Comparison of ENCODE assay signal across 1 cellular context in the genomic region with DNA sequence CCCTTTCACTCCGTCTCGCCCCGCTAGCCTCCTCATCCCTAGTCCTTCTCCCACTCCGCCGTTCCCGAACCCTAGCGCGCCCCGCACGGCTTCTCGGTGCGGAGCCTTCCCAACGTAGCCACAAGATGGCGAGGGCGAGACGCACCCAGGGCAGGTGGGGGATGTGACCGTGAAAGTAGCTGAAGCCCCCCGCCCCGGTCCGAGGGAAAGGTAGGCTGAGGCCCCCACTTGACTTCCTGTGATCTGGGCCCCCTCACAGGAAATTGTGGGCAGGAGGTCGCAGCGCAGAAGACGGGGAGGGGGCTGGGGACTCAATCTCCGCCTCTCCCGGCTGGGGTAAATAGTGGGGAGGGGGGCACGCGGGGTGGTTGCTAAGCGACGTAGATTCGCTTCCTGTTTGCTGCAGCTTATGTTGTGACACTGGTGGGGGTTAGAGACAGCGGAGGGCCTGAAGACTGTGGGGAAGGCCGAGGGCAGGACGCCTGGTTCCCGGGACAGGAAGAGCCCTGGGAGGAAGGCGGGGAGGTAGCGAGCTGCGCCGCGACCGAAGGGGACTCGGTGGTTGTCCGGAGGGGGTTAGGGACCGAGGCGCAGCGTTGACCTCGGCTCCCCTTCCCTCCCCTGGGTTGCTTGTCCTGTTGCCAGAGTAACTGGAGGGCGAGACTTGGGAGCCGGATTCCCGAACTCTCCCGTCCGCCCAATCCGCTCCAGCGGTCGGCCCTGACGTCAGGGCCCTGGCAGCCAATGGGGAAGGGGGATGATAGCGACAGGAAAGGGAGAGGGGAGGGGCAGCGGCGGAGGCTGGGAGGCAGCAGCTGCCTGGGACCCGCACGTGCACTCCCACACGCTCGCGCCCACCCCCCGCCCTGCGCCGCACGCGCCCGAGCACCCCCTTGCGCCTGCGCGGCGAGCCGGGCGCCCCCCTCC.
TF ChIP-seq lines count a peak whose summit lies in the region.

No MANE protein-coding gene starts in this region.

TF ChIP-seq in HEK293, 187 proteins besides CTCF, POLR2A, EP300 and RAD21 (continued from another document):
- TF ChIP-seq, protein P1, sequence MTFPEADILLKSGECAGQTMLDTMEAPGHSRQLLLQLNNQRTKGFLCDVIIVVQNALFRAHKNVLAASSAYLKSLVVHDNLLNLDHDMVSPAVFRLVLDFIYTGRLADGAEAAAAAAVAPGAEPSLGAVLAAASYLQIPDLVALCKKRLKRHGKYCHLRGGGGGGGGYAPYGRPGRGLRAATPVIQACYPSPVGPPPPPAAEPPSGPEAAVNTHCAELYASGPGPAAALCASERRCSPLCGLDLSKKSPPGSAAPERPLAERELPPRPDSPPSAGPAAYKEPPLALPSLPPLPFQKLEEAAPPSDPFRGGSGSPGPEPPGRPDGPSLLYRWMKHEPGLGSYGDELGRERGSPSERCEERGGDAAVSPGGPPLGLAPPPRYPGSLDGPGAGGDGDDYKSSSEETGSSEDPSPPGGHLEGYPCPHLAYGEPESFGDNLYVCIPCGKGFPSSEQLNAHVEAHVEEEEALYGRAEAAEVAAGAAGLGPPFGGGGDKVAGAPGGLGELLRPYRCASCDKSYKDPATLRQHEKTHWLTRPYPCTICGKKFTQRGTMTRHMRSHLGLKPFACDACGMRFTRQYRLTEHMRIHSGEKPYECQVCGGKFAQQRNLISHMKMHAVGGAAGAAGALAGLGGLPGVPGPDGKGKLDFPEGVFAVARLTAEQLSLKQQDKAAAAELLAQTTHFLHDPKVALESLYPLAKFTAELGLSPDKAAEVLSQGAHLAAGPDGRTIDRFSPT (tag by site-specific recombination; IDR thresholded peaks at IDR 0.05): peak; percentile 4; the same call in 1 of the 2 replicates
- TF ChIP-seq GLI4 (tag by site-specific recombination; IDR thresholded peaks at IDR 0.05) (0 out of 2 replicates have a peak, but pooled peaks have one; percentile 32), MYNN (tag by site-specific recombination; IDR thresholded peaks at IDR 0.05; ENCODE audit: borderline replicate concordance) (peak; percentile 91), ZNF211 (tag by site-specific recombination; IDR thresholded peaks at IDR 0.05; ENCODE audit: low read depth) (no peak), TCF7L2 (IDR thresholded peaks at IDR 0.05; ENCODE audit: borderline replicate concordance, low read depth, low read length) (no peak), GLI2 (tag by site-specific recombination; IDR thresholded peaks at IDR 0.05; ENCODE audit: borderline replicate concordance, low read depth) (no peak), ZBTB8A (tag by site-specific recombination; IDR thresholded peaks at IDR 0.05) (peak; percentile 10), ZBTB21 (tag by site-specific recombination; IDR thresholded peaks at IDR 0.05) (0 out of 2 replicates have a peak, but pooled peaks have one; percentile 20), ZNF169 (tag by site-specific recombination; IDR thresholded peaks at IDR 0.05) (no peak), KLF1 (tag by site-specific recombination; IDR thresholded peaks at IDR 0.05) (peak; percentile 60; the same call in 1 of the 2 replicates), KLF10 (tag by site-specific recombination; IDR thresholded peaks at IDR 0.05) (peak; percentile 90), ZNF585B (tag by site-specific recombination; IDR thresholded peaks at IDR 0.05) (no peak), ZNF555 (tag by site-specific recombination; conservative IDR thresholded peaks at IDR 0.05) (no peak), ZSCAN30 (tag by site-specific recombination; IDR thresholded peaks at IDR 0.05) (no peak), ZNF621 (tag by site-specific recombination; IDR thresholded peaks at IDR 0.05) (no peak), ZSCAN23 (tag by site-specific recombination; IDR thresholded peaks at IDR 0.05) (peak; percentile 13; the same call in 1 of the 2 replicates), ZNF629 (tag by site-specific recombination; IDR thresholded peaks at IDR 0.05) (peak; percentile 65), ZFHX2 (tag by site-specific recombination; conservative IDR thresholded peaks at IDR 0.05) (peak; percentile 94), MEIS1 (CRISPR knock-in tag; IDR thresholded peaks at IDR 0.05; ENCODE audit: borderline replicate concordance) (no peak), ZFP37 (tag by site-specific recombination; IDR thresholded peaks at IDR 0.05) (no peak), ZNF558 (tag by site-specific recombination; IDR thresholded peaks at IDR 0.05) (no peak; the same call in 1 of the 2 replicates), SP2 (tag by site-specific recombination; IDR thresholded peaks at IDR 0.05) (peak; percentile 93)
- TF ChIP-seq, protein P2, sequence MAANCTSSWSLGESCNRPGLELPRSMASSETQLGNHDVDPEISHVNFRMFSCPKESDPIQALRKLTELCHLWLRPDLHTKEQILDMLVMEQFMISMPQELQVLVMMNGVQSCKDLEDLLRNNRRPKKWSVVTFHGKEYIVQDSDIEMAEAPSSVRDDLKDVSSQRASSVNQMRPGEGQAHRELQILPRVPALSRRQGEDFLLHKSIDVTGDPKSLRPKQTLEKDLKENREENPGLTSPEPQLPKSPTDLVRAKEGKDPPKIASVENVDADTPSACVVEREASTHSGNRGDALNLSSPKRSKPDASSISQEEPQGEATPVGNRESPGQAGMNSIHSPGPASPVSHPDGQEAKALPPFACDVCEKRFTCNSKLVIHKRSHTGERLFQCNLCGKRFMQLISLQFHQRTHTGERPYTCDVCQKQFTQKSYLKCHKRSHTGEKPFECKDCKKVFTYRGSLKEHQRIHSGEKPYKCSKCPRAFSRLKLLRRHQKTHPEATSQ (tag by site-specific recombination; IDR thresholded peaks at IDR 0.05): 0 out of 2 replicates have a peak, but pooled peaks have one; percentile 15
- TF ChIP-seq, protein P3, sequence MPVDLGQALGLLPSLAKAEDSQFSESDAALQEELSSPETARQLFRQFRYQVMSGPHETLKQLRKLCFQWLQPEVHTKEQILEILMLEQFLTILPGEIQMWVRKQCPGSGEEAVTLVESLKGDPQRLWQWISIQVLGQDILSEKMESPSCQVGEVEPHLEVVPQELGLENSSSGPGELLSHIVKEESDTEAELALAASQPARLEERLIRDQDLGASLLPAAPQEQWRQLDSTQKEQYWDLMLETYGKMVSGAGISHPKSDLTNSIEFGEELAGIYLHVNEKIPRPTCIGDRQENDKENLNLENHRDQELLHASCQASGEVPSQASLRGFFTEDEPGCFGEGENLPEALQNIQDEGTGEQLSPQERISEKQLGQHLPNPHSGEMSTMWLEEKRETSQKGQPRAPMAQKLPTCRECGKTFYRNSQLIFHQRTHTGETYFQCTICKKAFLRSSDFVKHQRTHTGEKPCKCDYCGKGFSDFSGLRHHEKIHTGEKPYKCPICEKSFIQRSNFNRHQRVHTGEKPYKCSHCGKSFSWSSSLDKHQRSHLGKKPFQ (tag by site-specific recombination; IDR thresholded peaks at IDR 0.05): no peak
- TF ChIP-seq, protein P4, sequence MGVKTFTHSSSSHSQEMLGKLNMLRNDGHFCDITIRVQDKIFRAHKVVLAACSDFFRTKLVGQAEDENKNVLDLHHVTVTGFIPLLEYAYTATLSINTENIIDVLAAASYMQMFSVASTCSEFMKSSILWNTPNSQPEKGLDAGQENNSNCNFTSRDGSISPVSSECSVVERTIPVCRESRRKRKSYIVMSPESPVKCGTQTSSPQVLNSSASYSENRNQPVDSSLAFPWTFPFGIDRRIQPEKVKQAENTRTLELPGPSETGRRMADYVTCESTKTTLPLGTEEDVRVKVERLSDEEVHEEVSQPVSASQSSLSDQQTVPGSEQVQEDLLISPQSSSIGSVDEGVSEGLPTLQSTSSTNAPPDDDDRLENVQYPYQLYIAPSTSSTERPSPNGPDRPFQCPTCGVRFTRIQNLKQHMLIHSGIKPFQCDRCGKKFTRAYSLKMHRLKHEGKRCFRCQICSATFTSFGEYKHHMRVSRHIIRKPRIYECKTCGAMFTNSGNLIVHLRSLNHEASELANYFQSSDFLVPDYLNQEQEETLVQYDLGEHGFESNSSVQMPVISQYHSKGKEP (tag by site-specific recombination; IDR thresholded peaks at IDR 0.05): 0 out of 2 replicates have a peak, but pooled peaks have one; percentile 10
- TF ChIP-seq, protein P5, sequence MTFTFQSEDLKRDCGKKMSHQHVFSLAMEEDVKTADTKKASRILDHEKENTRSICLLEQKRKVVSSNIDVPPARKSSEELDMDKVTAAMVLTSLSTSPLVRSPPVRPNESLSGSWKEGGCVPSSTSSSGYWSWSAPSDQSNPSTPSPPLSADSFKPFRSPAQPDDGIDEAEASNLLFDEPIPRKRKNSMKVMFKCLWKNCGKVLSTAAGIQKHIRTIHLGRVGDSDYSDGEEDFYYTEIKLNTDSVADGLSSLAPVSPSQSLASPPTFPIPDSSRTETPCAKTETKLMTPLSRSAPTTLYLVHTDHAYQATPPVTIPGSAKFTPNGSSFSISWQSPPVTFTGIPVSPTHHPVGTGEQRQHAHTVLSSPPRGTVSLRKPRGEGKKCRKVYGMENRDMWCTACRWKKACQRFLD (tag by site-specific recombination; IDR thresholded peaks at IDR 0.05): no peak
- TF ChIP-seq, protein P6, sequence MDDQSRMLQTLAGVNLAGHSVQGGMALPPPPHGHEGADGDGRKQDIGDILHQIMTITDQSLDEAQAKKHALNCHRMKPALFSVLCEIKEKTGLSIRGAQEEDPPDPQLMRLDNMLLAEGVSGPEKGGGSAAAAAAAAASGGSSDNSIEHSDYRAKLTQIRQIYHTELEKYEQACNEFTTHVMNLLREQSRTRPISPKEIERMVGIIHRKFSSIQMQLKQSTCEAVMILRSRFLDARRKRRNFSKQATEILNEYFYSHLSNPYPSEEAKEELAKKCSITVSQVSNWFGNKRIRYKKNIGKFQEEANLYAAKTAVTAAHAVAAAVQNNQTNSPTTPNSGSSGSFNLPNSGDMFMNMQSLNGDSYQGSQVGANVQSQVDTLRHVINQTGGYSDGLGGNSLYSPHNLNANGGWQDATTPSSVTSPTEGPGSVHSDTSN (CRISPR knock-in tag; IDR thresholded peaks at IDR 0.05): peak; percentile 7; the same call in 1 of the 2 replicates
- TF ChIP-seq, protein P7, sequence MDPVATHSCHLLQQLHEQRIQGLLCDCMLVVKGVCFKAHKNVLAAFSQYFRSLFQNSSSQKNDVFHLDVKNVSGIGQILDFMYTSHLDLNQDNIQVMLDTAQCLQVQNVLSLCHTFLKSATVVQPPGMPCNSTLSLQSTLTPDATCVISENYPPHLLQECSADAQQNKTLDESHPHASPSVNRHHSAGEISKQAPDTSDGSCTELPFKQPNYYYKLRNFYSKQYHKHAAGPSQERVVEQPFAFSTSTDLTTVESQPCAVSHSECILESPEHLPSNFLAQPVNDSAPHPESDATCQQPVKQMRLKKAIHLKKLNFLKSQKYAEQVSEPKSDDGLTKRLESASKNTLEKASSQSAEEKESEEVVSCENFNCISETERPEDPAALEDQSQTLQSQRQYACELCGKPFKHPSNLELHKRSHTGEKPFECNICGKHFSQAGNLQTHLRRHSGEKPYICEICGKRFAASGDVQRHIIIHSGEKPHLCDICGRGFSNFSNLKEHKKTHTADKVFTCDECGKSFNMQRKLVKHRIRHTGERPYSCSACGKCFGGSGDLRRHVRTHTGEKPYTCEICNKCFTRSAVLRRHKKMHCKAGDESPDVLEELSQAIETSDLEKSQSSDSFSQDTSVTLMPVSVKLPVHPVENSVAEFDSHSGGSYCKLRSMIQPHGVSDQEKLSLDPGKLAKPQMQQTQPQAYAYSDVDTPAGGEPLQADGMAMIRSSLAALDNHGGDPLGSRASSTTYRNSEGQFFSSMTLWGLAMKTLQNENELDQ (tag by site-specific recombination; IDR thresholded peaks at IDR 0.05; ENCODE audit: low read depth): no peak
- TF ChIP-seq, protein P8, sequence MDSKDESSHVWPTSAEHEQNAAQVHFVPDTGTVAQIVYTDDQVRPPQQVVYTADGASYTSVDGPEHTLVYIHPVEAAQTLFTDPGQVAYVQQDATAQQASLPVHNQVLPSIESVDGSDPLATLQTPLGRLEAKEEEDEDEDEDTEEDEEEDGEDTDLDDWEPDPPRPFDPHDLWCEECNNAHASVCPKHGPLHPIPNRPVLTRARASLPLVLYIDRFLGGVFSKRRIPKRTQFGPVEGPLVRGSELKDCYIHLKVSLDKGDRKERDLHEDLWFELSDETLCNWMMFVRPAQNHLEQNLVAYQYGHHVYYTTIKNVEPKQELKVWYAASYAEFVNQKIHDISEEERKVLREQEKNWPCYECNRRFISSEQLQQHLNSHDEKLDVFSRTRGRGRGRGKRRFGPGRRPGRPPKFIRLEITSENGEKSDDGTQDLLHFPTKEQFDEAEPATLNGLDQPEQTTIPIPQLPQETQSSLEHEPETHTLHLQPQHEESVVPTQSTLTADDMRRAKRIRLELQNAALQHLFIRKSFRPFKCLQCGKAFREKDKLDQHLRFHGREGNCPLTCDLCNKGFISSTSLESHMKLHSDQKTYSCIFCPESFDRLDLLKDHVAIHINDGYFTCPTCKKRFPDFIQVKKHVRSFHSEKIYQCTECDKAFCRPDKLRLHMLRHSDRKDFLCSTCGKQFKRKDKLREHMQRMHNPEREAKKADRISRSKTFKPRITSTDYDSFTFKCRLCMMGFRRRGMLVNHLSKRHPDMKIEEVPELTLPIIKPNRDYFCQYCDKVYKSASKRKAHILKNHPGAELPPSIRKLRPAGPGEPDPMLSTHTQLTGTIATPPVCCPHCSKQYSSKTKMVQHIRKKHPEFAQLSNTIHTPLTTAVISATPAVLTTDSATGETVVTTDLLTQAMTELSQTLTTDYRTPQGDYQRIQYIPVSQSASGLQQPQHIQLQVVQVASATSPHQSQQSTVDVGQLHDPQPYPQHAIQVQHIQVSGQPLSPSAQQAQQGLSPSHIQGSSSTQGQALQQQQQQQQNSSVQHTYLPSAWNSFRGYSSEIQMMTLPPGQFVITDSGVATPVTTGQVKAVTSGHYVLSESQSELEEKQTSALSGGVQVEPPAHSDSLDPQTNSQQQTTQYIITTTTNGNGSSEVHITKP (tag by site-specific recombination; IDR thresholded peaks at IDR 0.05): no peak; the same call in none of the 2 replicates
